19 cellular contexts compared by ENCODE assay signal in genomic region chr4:163991268-163991667, GRCh38.
"Had no signal": no experiment of that assay in that cellular context is flagged by ENCODE, and none has a peak within 500 bp of the region (broad histone marks: within the 10 kb centered on the region; RNA-seq: fewer than 3 reads in every experiment).

No MANE protein-coding gene starts in this region.

- H3K27ac ChIP-seq: lower lobe of right lung, psoas muscle, sigmoid colon, suprapubic skin, upper lobe of left lung, VCaP had no signal

- H3K4me1 Mint-ChIP-seq: activated CD4-positive, alpha-beta memory T cell treated with anti-CD3 and anti-CD28 coated beads, Interleukin-2, amount 10 ng/mL, durations not matched to agents 7 days and 5 days had no signal

- H3K27me3 Mint-ChIP-seq: activated CD4-positive, alpha-beta memory T cell treated with anti-CD3 and anti-CD28 coated beads, Interleukin-2, amount 10 ng/mL, durations not matched to agents 7 days and 5 days; activated naive CD8-positive, alpha-beta T cell had no signal

- H3K9me3 ChIP-seq: lower lobe of right lung, mucosa of descending colon, psoas muscle, sigmoid colon, suprapubic skin, upper lobe of left lung had no signal

- H3K36me3 ChIP-seq: lower lobe of right lung, sigmoid colon, suprapubic skin, upper lobe of left lung had no signal

- H3K36me3 Mint-ChIP-seq: activated naive CD8-positive, alpha-beta T cell; naive thymus-derived CD8-positive, alpha-beta T cell had no signal

- H3K4me3 ChIP-seq: lower lobe of right lung, mucosa of descending colon, psoas muscle, sigmoid colon, suprapubic skin, upper lobe of left lung had no signal

- H3K9me3 Mint-ChIP-seq: activated CD4-positive, alpha-beta memory T cell treated with anti-CD3 and anti-CD28 coated beads, Interleukin-2, amount 10 ng/mL, durations not matched to agents 7 days and 5 days; naive thymus-derived CD8-positive, alpha-beta T cell had no signal

- H3K27me3 ChIP-seq: sigmoid colon, suprapubic skin, upper lobe of left lung had no signal

- H3K4me3 Mint-ChIP-seq: activated CD4-positive, alpha-beta memory T cell treated with anti-CD3 and anti-CD28 coated beads, Interleukin-2, amount 10 ng/mL, durations not matched to agents 7 days and 5 days; activated naive CD8-positive, alpha-beta T cell; naive thymus-derived CD8-positive, alpha-beta T cell had no signal

- H3K27ac Mint-ChIP-seq: activated CD4-positive, alpha-beta memory T cell treated with anti-CD3 and anti-CD28 coated beads, Interleukin-2, amount 10 ng/mL, durations not matched to agents 7 days and 5 days; activated naive CD8-positive, alpha-beta T cell; naive thymus-derived CD8-positive, alpha-beta T cell had no signal

- DNase-seq: activated CD4-positive, alpha-beta memory T cell treated with anti-CD3 and anti-CD28 coated beads, Interleukin-2, amount 10 ng/mL, durations not matched to agents 7 days and 5 days; activated gamma-delta T cell; activated T-cell treated with anti-CD3 and anti-CD28 coated beads, Interleukin-2, amount 50 U/mL, for 48 hours; central memory CD4-positive, alpha-beta T cell; effector memory CD4-positive, alpha-beta T cell; hypothalamus; left cardiac atrium; lower lobe of right lung; mucosa of descending colon; naive thymus-derived CD8-positive, alpha-beta T cell; psoas muscle; sigmoid colon; stimulated activated CD4-positive, alpha-beta T cell treated with anti-CD3 and anti-CD28 coated beads, Interleukin-12 subunit alpha, Interleukin-12 subunit beta, amount 100 ng/mL, for 4 hours; stimulated activated naive CD4-positive, alpha-beta T cell; T-helper 9 cell; upper lobe of left lung had no signal

- H3K4me1 ChIP-seq: lower lobe of right lung, psoas muscle, sigmoid colon, suprapubic skin, upper lobe of left lung had no signal
